11 cellular contexts compared by ENCODE assay signal in genomic region chr1:7223334-7224080, GRCh38.
DNase-seq lines count a peak whose midpoint lies in the region; ATAC-seq and TF ChIP-seq lines count a peak whose summit lies in the region.
"Had no signal": no experiment of that assay in that cellular context is flagged by ENCODE, and none has a peak within 500 bp of the region (broad histone marks: within the 10 kb centered on the region; RNA-seq: fewer than 3 reads in every experiment).

No MANE protein-coding gene starts in this region.

- H3K4me1 Mint-ChIP-seq in osteocyte (ENCODE audit: unreplicated experiment): peaks cover 11% of the 10 kb centered on the region

- in situ Hi-C loops in T47D (cut with HindIII; ENCODE audit: low pct_unique_long_range_greater_than_20kb, low sequenced_read_pairs): no loop called here

- H3K36me3 Mint-ChIP-seq in osteocyte (ENCODE audit: unreplicated experiment): no peaks in the 10 kb centered on the region

- intact Hi-C loops in posterior cingulate gyrus (cut with DNase I) (no loop called here), left cardiac atrium (cut with DNase I) (no loop called here)

- no peak overlapping the region for H3K27ac Mint-ChIP-seq in osteocyte (ENCODE audit: unreplicated experiment)

- DNase-seq in ELR (ENCODE audit: low read depth) (peak; percentile 95), NCI-H146 treated with DMSO at 0.1 percent for 48 hours (lab: John Stamatoyannopoulos, UW; ENCODE audit: unreplicated experiment) (peak; percentile 55), T47D (ENCODE audit: low read depth in 1 of 2, low spot score in 1 of 2) (peak; percentile 9 to 26), osteocyte (ENCODE audit: extremely low spot score, unreplicated experiment) (peak; percentile 30), SHP77 treated with DMSO at 0.1 percent for 48 hours (lab: John Stamatoyannopoulos, UW) (no peak), posterior cingulate gyrus (no peak), left cardiac atrium (no peak)
- DNase-seq: activated CD8-positive, alpha-beta memory T cell treated with anti-CD3 and anti-CD28 coated beads for 24 hours; NCI-H2029 treated with DMSO at 0.1 percent for 48 hours; right cardiac atrium; SW 1271 had no signal

- no peak overlapping the region for H3K4me3 Mint-ChIP-seq in osteocyte (ENCODE audit: unreplicated experiment)

- no peaks in the 10 kb centered on the region for H3K9me3 Mint-ChIP-seq in osteocyte (ENCODE audit: unreplicated experiment)

- no peaks in the 10 kb centered on the region for H3K27me3 Mint-ChIP-seq in osteocyte (ENCODE audit: unreplicated experiment)

- no peak for TF ChIP-seq CTCF in osteocyte (IDR thresholded peaks at IDR 0.05)

- ATAC-seq in left cardiac atrium: no peak
- ATAC-seq: right cardiac atrium had no signal

Comparison
In these comparisons a context has a peak if more than half of its experiments do, and no peak if none do; other contexts are left out.
1. DNase-seq: peak in ELR (single experiment), NCI-H146 treated with DMSO at 0.1 percent for 48 hours (single experiment), T47D (2 of 2) and osteocyte (single experiment); none in SHP77 treated with DMSO at 0.1 percent for 48 hours (single experiment), posterior cingulate gyrus (0 of 10) and left cardiac atrium (single experiment).